Comparison of ENCODE assay signal across 31 cellular contexts in genomic region chr6:135972586-135972985, GRCh38.
"Had no signal": no experiment of that assay in that cellular context is flagged by ENCODE, and none has a peak within 500 bp of the region (broad histone marks: within the 10 kb centered on the region; RNA-seq: fewer than 3 reads in every experiment).

No MANE protein-coding gene starts in this region.

- ATAC-seq: activated CD4-positive, alpha-beta T cell treated with anti-CD3 and anti-CD28 coated beads for 36 hours; activated CD4-positive, CD25-positive, alpha-beta regulatory T cell treated with anti-CD3 and anti-CD28 coated beads, Interleukin-2, amount 50 U/mL, for 24 hours; activated CD8-positive, alpha-beta memory T cell treated with anti-CD3 and anti-CD28 coated beads, Interleukin-2, amount 10 ng/mL, durations not matched to agents 7 days and 5 days; activated CD8-positive, alpha-beta T cell treated with anti-CD3 and anti-CD28 coated beads, Interleukin-2, amount 10 ng/mL, durations not matched to agents 7 days and 5 days; activated naive CD8-positive, alpha-beta T cell treated with anti-CD3 and anti-CD28 coated beads, Interleukin-2, amount 50 U/mL, for 24 hours; WTC11 had no signal

- H3K36me3 ChIP-seq: ascending aorta, cardiac muscle cell, WERI-Rb-1 had no signal

- H3K4me1 ChIP-seq: ascending aorta had no signal

- H3K27ac ChIP-seq: ascending aorta, cardiac muscle cell, WERI-Rb-1 had no signal

- H3K4me3 ChIP-seq: ascending aorta, cardiac muscle cell had no signal

- H3K9me3 ChIP-seq: ascending aorta had no signal

- H3K27me3 ChIP-seq: ascending aorta, cardiac muscle cell had no signal

- DNase-seq: activated CD4-positive, alpha-beta memory T cell treated with anti-CD3 and anti-CD28 coated beads, Interleukin-2, amount 10 ng/mL, durations not matched to agents 7 days and 5 days; activated CD4-positive, alpha-beta T cell treated with anti-CD3 and anti-CD28 coated beads for 1 hour; activated CD4-positive, alpha-beta T cell treated with anti-CD3 and anti-CD28 coated beads for 36 hours; activated CD4-positive, alpha-beta T cell treated with anti-CD3 and anti-CD28 coated beads for 48 hours; activated CD4-positive, alpha-beta T cell treated with anti-CD3 and anti-CD28 coated beads, Interleukin-2, amount 10 ng/mL, durations not matched to agents 7 days and 5 days; activated CD4-positive, alpha-beta T cell treated with anti-CD3 and anti-CD28 coated beads, Interleukin-2, amount 50 U/mL, for 48 hours; activated CD4-positive, CD25-positive, alpha-beta regulatory T cell; activated CD8-positive, alpha-beta memory T cell treated with anti-CD3 and anti-CD28 coated beads for 24 hours; activated CD8-positive, alpha-beta memory T cell treated with anti-CD3 and anti-CD28 coated beads, Interleukin-2, amount 10 ng/mL, durations not matched to agents 7 days and 5 days; activated CD8-positive, alpha-beta memory T cell treated with anti-CD3 and anti-CD28 coated beads, Interleukin-2, amount 50 U/mL, for 48 hours; activated CD8-positive, alpha-beta T cell treated with anti-CD3 and anti-CD28 coated beads, Interleukin-2, amount 10 ng/mL, durations not matched to agents 7 days and 5 days; activated effector memory CD4-positive, alpha-beta T cell treated with Interleukin-2 at 50 U/mL for 16 hours; activated gamma-delta T cell; activated naive CD4-positive, alpha-beta T cell treated with anti-CD3 and anti-CD28 coated beads, Interleukin-2, amount 10 ng/mL, durations not matched to agents 7 days and 5 days; activated naive CD4-positive, alpha-beta T cell treated with Interleukin-2 at 50 U/mL for 16 hours; activated naive CD8-positive, alpha-beta T cell treated with anti-CD3 and anti-CD28 coated beads, Interleukin-2, amount 10 ng/mL, durations not matched to agents 7 days and 5 days; activated naive CD8-positive, alpha-beta T cell treated with anti-CD3 and anti-CD28 coated beads, Interleukin-2, amount 50 U/mL, for 24 hours; activated T-cell treated with anti-CD3 and anti-CD28 coated beads, Interleukin-2, amount 50 U/mL, for 24 hours; activated T-cell treated with anti-CD3 and anti-CD28 coated beads, Interleukin-2, amount 50 U/mL, for 48 hours; amygdala; anterior cingulate cortex; caudate nucleus; cerebellar nuclear complex; T-helper 1 cell; T-helper 2 cell; T-helper 9 cell; WERI-Rb-1 had no signal
